In genomic region chr3:66928252-66928651, GRCh38 we compare ENCODE assay signal across 3 cellular contexts.
"Had no signal": no experiment of that assay in that cellular context is flagged by ENCODE, and none has a peak within 500 bp of the region (broad histone marks: within the 10 kb centered on the region; RNA-seq: fewer than 3 reads in every experiment).

No MANE protein-coding gene starts in this region.

- ATAC-seq: GM12878 had no signal

- DNase-seq: GDM1, GF-D8 had no signal

- H3K4me3 ChIP-seq: GM12878 had no signal
